In the genomic region with DNA sequence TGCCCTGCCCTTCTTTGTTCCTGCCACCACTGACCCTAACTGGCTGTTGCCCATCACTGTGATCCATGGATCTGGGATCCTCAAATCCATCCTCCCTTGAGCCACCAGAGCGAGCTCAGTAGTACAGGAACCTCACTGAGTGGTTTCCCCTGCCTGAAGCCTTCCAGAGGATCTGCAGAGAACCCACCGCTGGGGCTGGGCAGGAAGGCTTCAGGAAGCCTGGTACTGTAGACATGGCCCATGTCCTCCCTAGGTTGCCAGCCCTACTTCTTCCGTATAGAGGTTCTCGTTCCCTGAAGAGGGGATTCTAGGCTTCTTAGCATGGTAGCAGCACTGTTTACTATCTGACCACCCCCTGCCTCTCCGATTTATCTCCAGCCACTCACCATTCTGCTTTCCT, we compare ENCODE assay signal across 24 cellular contexts.
DNase-seq lines count a peak whose midpoint lies in the region; ATAC-seq, FAIRE-seq and TF ChIP-seq lines count a peak whose summit lies in the region.
"Had no signal": no experiment of that assay in that cellular context is flagged by ENCODE, and none has a peak within 500 bp of the region (broad histone marks: within the 10 kb centered on the region; RNA-seq: fewer than 3 reads in every experiment).

No MANE protein-coding gene starts in this region.

- H3K79me1 ChIP-seq in H1 (ENCODE audit: low read depth, low read length): no peaks in the 10 kb centered on the region

- H3K18ac ChIP-seq in H1 (ENCODE audit: extremely low read depth, low read length): no peak overlapping the region; the same call in 1 of the 2 replicates

- no peak overlapping the region for H2BK15ac ChIP-seq in H1 (ENCODE audit: low read length)

- TF ChIP-seq POLR2A in H1 (IDR thresholded peaks at IDR 0.05; ENCODE audit: control extremely low read depth in 1 of 2, low read depth in 2 of 2, low read length in 2 of 2): no peak

- no peaks in the 10 kb centered on the region for H3K23me2 ChIP-seq in H1 (ENCODE audit: low read depth, low read length)

- no peaks in the 10 kb centered on the region for H3K36me3 Mint-ChIP-seq in activated CD4-positive, alpha-beta T cell treated with anti-CD3 and anti-CD28 coated beads for 36 hours (ENCODE audit: low read depth)
- no peaks in the 10 kb centered on the region for H3K36me3 Mint-ChIP-seq in Caco-2 (ENCODE audit: insufficient read depth, unreplicated experiment)
- H3K36me3 Mint-ChIP-seq: CD8-positive, alpha-beta T cell had no signal

- peak overlapping the region; percentile 5 for H3K27ac Mint-ChIP-seq in activated CD4-positive, alpha-beta T cell treated with anti-CD3 and anti-CD28 coated beads for 36 hours
- peak overlapping the region; percentile 55 for H3K27ac Mint-ChIP-seq in Caco-2 (ENCODE audit: unreplicated experiment)
- H3K27ac Mint-ChIP-seq: B cell; CD4-positive, alpha-beta T cell; CD8-positive, alpha-beta T cell had no signal

- no peak overlapping the region for H4K91ac ChIP-seq in H1 (replicated peaks; ENCODE audit: insufficient read length, low read length)

- TF ChIP-seq CTCF in Caco-2 (IDR thresholded peaks at IDR 0.05; ENCODE audit: insufficient read depth in 1 of 2, low read depth in 1 of 2, low read length in 1 of 2, severe bottlenecking in 1 of 2, unreplicated experiment in 1 of 2): no peak
- no peak for TF ChIP-seq CTCF in H1 (IDR thresholded peaks at IDR 0.05; ENCODE audit: control extremely low read depth in 1 of 3, insufficient read depth in 1 of 3, low read depth in 1 of 3, low read length in 3 of 3)
- no peak for TF ChIP-seq CTCF in foreskin keratinocyte (conservative IDR thresholded peaks at IDR 0.05)

- TF ChIP-seq EP300 in H1 (IDR thresholded peaks at IDR 0.05; ENCODE audit: borderline replicate concordance in 1 of 2, low read depth in 2 of 2, low read length in 2 of 2): no peak

- H3K23ac ChIP-seq in H1 (ENCODE audit: insufficient read length): no peak overlapping the region

- no peak overlapping the region for H3K9ac ChIP-seq in H1 (replicated peaks in 1 of 4; ENCODE audit: extremely low read depth in 1 of 4, low read depth in 3 of 4, low read length in 3 of 4)
- H3K9ac ChIP-seq: BLaER1 treated with 17β-estradiol and CSF1 and Interleukin-3, amounts not matched to agents 10 nM and 100 nM had no signal

- H3K9me3 ChIP-seq in Caco-2 (no peaks in the 10 kb centered on the region), H1 (ENCODE audit: insufficient read depth in 2 of 2, low read depth in 1 of 2, low read length in 1 of 2) (no peaks in the 10 kb centered on the region)
- H3K9me3 ChIP-seq: A549 had no signal

- peaks cover 2% of the 10 kb centered on the region for H3K27me3 Mint-ChIP-seq in activated CD4-positive, alpha-beta T cell treated with anti-CD3 and anti-CD28 coated beads for 36 hours
- H3K27me3 Mint-ChIP-seq in Caco-2 (ENCODE audit: insufficient read depth, unreplicated experiment): no peaks in the 10 kb centered on the region

- H2BK5ac ChIP-seq in H1 (ENCODE audit: low read depth, low read length): no peak overlapping the region

- H3K4me1 ChIP-seq in Caco-2 (no peaks in the 10 kb centered on the region), H1 (replicated peaks in 1 of 4; ENCODE audit: control insufficient read depth in 3 of 4, insufficient read depth in 4 of 4, low read length in 3 of 4) (peaks cover 0 to 3% (median 1%) of the 10 kb centered on the region in 4 experiments; a peak in 2 of 7 replicates), foreskin keratinocyte (no peaks in the 10 kb centered on the region)
- H3K4me1 ChIP-seq: A549; BLaER1 treated with 17β-estradiol and CSF1 and Interleukin-3, amounts not matched to agents 10 nM and 100 nM had no signal

- no peaks in the 10 kb centered on the region for H3K4me1 Mint-ChIP-seq in activated CD4-positive, alpha-beta T cell treated with anti-CD3 and anti-CD28 coated beads for 36 hours
- no peaks in the 10 kb centered on the region for H3K4me1 Mint-ChIP-seq in Caco-2 (ENCODE audit: low read depth, unreplicated experiment)
- H3K4me1 Mint-ChIP-seq: B cell had no signal

- DNase-seq in activated CD4-positive, alpha-beta T cell treated with anti-CD3 and anti-CD28 coated beads for 36 hours: no peak
- DNase-seq in activated CD4-positive, alpha-beta T cell treated with anti-CD3 and anti-CD28 coated beads for 1 hour: no peak
- DNase-seq in Caco-2 (no peak), H1 (ENCODE audit: low read depth in 1 of 2, low spot score in 2 of 2) (no peak), foreskin keratinocyte (no peak), inferior parietal cortex (ENCODE audit: extremely low spot score) (no peak)
- DNase-seq: AML-193; CD4-positive, alpha-beta T cell; CD8-positive, alpha-beta T cell; DMS 273 treated with DMSO at 0.1 percent for 48 hours; DMS153; DMS53; DMS79; DND-41; EL; GDM1 had no signal

- H3K4me3 Mint-ChIP-seq in activated CD4-positive, alpha-beta T cell treated with anti-CD3 and anti-CD28 coated beads for 36 hours: no peak overlapping the region
- no peak overlapping the region for H3K4me3 Mint-ChIP-seq in Caco-2 (ENCODE audit: unreplicated experiment)
- H3K4me3 Mint-ChIP-seq: B cell; CD4-positive, alpha-beta T cell; CD8-positive, alpha-beta T cell had no signal

- H3K4me2 ChIP-seq in H1 (ENCODE audit: insufficient read depth in 1 of 2, low read depth in 2 of 2, low read length in 2 of 2): no peak overlapping the region
- H3K4me2 ChIP-seq: A549; BLaER1 treated with 17β-estradiol and CSF1 and Interleukin-3, amounts not matched to agents 10 nM and 100 nM had no signal

- H4K5ac ChIP-seq in H1 (ENCODE audit: insufficient read length, low read depth, low read length): peak overlapping the region; percentile 22

- 88% methylated on average over 5 of the region's 5 CpGs; no CpG with 5 or more reads in 1 of the 2 experiments for WGBS in H1 (ENCODE audit: extremely low coverage in 1 of 2, insufficient coverage in 1 of 2, insufficient read length in 1 of 2, insufficient replicate concordance in 2 of 2, low coverage in 1 of 2, low lambda C conversion rate in 2 of 2, missing lambda C conversion rate in 1 of 2), 2 experiments

- intact Hi-C loops in activated CD4-positive, alpha-beta T cell treated with anti-CD3 and anti-CD28 coated beads for 36 hours (cut with DNase I, micrococcal nuclease): no loop called here
- intact Hi-C loops in Caco-2 (cut with micrococcal nuclease; ENCODE audit: unreplicated experiment): no loop called here

- CTCF ChIA-PET in activated CD4-positive, alpha-beta T cell treated with anti-CD3 and anti-CD28 coated beads for 36 hours (lab: Charles Lee): no interaction called here
- CTCF ChIA-PET in Caco-2 (lab: Charles Lee): no interaction called here
- CTCF ChIA-PET in H1 (lab: Charles Lee; ENCODE audit: partially characterized antibody): interaction anchor here (0.5 to 2.4 kb wide), 13 partner anchors 9 to 255 kb away, joined by 3 to 14 read pairs (median 3); no protein-coding TSS in a partner anchor

- H2BK20ac ChIP-seq in H1 (ENCODE audit: low read length): no peak overlapping the region

- no peak overlapping the region for H3K14ac ChIP-seq in H1 (ENCODE audit: insufficient read length)

- H3K36me3 ChIP-seq in Caco-2 (ENCODE audit: control insufficient read depth, insufficient read depth, low read length): no peaks in the 10 kb centered on the region
- H3K36me3 ChIP-seq in H1 (ENCODE audit: control insufficient read depth in 2 of 4, insufficient read depth in 4 of 4, low read length in 3 of 4): no peaks in the 10 kb centered on the region
- H3K36me3 ChIP-seq: BLaER1 treated with 17β-estradiol and CSF1 and Interleukin-3, amounts not matched to agents 10 nM and 100 nM had no signal

- no peaks in the 10 kb centered on the region for H4K20me1 ChIP-seq in H1 (replicated peaks in 1 of 2; ENCODE audit: control insufficient read depth in 1 of 2, insufficient read depth in 2 of 2, low read length in 2 of 2)
- H4K20me1 ChIP-seq: BLaER1 treated with 17β-estradiol and CSF1 and Interleukin-3, amounts not matched to agents 10 nM and 100 nM had no signal

- H2AFZ ChIP-seq in H1 (ENCODE audit: low read length): no peak overlapping the region

- H3K27me3 ChIP-seq in Caco-2 (replicated peaks; ENCODE audit: control insufficient read depth, insufficient read depth, low read length) (no peaks in the 10 kb centered on the region), H1 (replicated peaks in 1 of 4; ENCODE audit: control insufficient read depth in 3 of 4, extremely low read depth in 1 of 4, insufficient read depth in 3 of 4, low read length in 3 of 4) (no peaks in the 10 kb centered on the region), foreskin keratinocyte (no peaks in the 10 kb centered on the region)
- H3K27me3 ChIP-seq: BLaER1 treated with 17β-estradiol and CSF1 and Interleukin-3, amounts not matched to agents 10 nM and 100 nM had no signal

- no peak overlapping the region for H3K4ac ChIP-seq in H1 (replicated peaks; ENCODE audit: insufficient read length, low read depth, low read length)

- POLR2A ChIA-PET in activated CD4-positive, alpha-beta T cell treated with anti-CD3 and anti-CD28 coated beads for 36 hours (lab: Charles Lee): no interaction called here
- POLR2A ChIA-PET in Caco-2 (lab: Charles Lee) (no interaction called here), H1 (lab: Charles Lee; ENCODE audit: partially characterized antibody) (interaction anchor here (0.6 kb wide), 1 partner anchor 1681 kb away, joined by 3 read pairs; no protein-coding TSS in a partner anchor)

- no peaks in the 10 kb centered on the region for H3K9me3 Mint-ChIP-seq in activated CD4-positive, alpha-beta T cell treated with anti-CD3 and anti-CD28 coated beads for 36 hours (ENCODE audit: low read depth)
- H3K9me3 Mint-ChIP-seq in Caco-2 (ENCODE audit: unreplicated experiment): no peaks in the 10 kb centered on the region
- H3K9me3 Mint-ChIP-seq: CD4-positive, alpha-beta T cell; CD8-positive, alpha-beta T cell had no signal

- H3K79me2 ChIP-seq in H1 (ENCODE audit: control insufficient read depth in 1 of 2, insufficient read depth in 2 of 2, low read length in 2 of 2): no peaks in the 10 kb centered on the region

- H3K4me3 ChIP-seq in Caco-2 (ENCODE audit: low read depth, low read length) (no peak overlapping the region), H1 (ENCODE audit: extremely low read depth in 1 of 4, insufficient read depth in 2 of 4, low read depth in 3 of 4, low read length in 4 of 4) (no peak overlapping the region)
- H3K4me3 ChIP-seq: A549; BLaER1 treated with 17β-estradiol and CSF1 and Interleukin-3, amounts not matched to agents 10 nM and 100 nM; GM12878 had no signal

- no peak overlapping the region for H2BK120ac ChIP-seq in H1 (replicated peaks; ENCODE audit: low read depth, low read length)

- no peak overlapping the region for H4K8ac ChIP-seq in H1 (ENCODE audit: extremely low read depth, insufficient read depth, low read length)

- no peak overlapping the region for H3K27ac ChIP-seq in H1 (ENCODE audit: low read depth, low read length)
- H3K27ac ChIP-seq in foreskin keratinocyte: no peak overlapping the region
- H3K27ac ChIP-seq: 22Rv1; A549; BLaER1 treated with 17β-estradiol and CSF1 and Interleukin-3, amounts not matched to agents 10 nM and 100 nM; C4-2B had no signal

- no peak overlapping the region for H2AK5ac ChIP-seq in H1 (ENCODE audit: low read depth, low read length)

- ATAC-seq in activated CD4-positive, alpha-beta T cell treated with anti-CD3 and anti-CD28 coated beads for 36 hours: no peak
- ATAC-seq in foreskin keratinocyte: no peak
- ATAC-seq: CD8-positive, alpha-beta T cell; GM12878 had no signal

- FAIRE-seq in H1 (lab: Jason Lieb, UNC): no peak
- FAIRE-seq: A549, GM12878, GM12892, GM18507 had no signal

- no TSS peak for BruUV-seq in Caco-2 (replicated peaks; lab: Mats Ljungman, UMichigan)

- H3K56ac ChIP-seq in H1 (replicated peaks; ENCODE audit: insufficient read length, low read depth, low read length): no peak overlapping the region

- TF ChIP-seq RAD21 in H1 (IDR thresholded peaks at IDR 0.05 in 1 of 2, conservative IDR thresholded peaks at IDR 0.05 in 1 of 2; ENCODE audit: low read depth in 2 of 2, low read length in 2 of 2): no peak

- H2BK12ac ChIP-seq in H1 (ENCODE audit: low read depth, low read length): 0 out of 2 replicates have a peak overlapping the region, but pooled peaks have one; percentile 53
